In genomic region chr12:12745576-12746211, GRCh38 we compare ENCODE assay signal across 1 cellular context.
TF ChIP-seq lines count a peak whose summit lies in the region.

No MANE protein-coding gene starts in this region.

TF ChIP-seq in HCT116, 20 proteins besides CTCF, POLR2A, EP300 and RAD21 (continued from another document):
- no peak for TF ChIP-seq ELF1 (IDR thresholded peaks at IDR 0.05; ENCODE audit: borderline replicate concordance, low read depth)
- TF ChIP-seq TCF7L2 (IDR thresholded peaks at IDR 0.05; ENCODE audit: borderline replicate concordance, extremely low read depth, insufficient read depth, insufficient read length), result no peak
- TF ChIP-seq EZH2phosphoT487 (IDR thresholded peaks at IDR 0.05; ENCODE audit: borderline replicate concordance), result no peak
- no peak for TF ChIP-seq REST (IDR thresholded peaks at IDR 0.05; ENCODE audit: low read depth)
- no peak for TF ChIP-seq JUND (IDR thresholded peaks at IDR 0.05)
- no peak for TF ChIP-seq ZBTB33 (IDR thresholded peaks at IDR 0.05; ENCODE audit: extremely low read depth, insufficient replicate concordance, low read length)
- no peak for TF ChIP-seq ATF3 (IDR thresholded peaks at IDR 0.05)
- TF ChIP-seq SP1 (IDR thresholded peaks at IDR 0.05; ENCODE audit: low read depth), result no peak
- no peak for TF ChIP-seq ZFX (IDR thresholded peaks at IDR 0.05)
- no peak for TF ChIP-seq SIN3A (IDR thresholded peaks at IDR 0.05; ENCODE audit: low read depth)
- TF ChIP-seq EZH2 (IDR thresholded peaks at IDR 0.05), result no peak
- TF ChIP-seq YY1 (IDR thresholded peaks at IDR 0.05; ENCODE audit: extremely low read depth, insufficient replicate concordance, low read depth, low read length), result no peak
- TF ChIP-seq ZNF274 (IDR thresholded peaks at IDR 0.05; ENCODE audit: low read depth, low read length), result no peak
- no peak for TF ChIP-seq FOSL1 (IDR thresholded peaks at IDR 0.05; ENCODE audit: low read depth)
- TF ChIP-seq SRF (IDR thresholded peaks at IDR 0.05; ENCODE audit: low read depth), result no peak
- TF ChIP-seq MAX (IDR thresholded peaks at IDR 0.05), result no peak
- no peak for TF ChIP-seq POLR2AphosphoS5 (IDR thresholded peaks at IDR 0.05; ENCODE audit: low read depth, low read length)
